ENCODE assay signal across 8 cellular contexts in genomic region chr6:141464490-141464889, GRCh38.
DNase-seq lines count a peak whose midpoint lies in the region; ATAC-seq and TF ChIP-seq lines count a peak whose summit lies in the region.

No MANE protein-coding gene starts in this region.

- H3K23ac ChIP-seq in mesenchymal stem cell (ENCODE audit: low read length in 2 of 2): no peak overlapping the region

- H4K91ac ChIP-seq in mesenchymal stem cell (ENCODE audit: low read length): no peak overlapping the region

- H3K14ac ChIP-seq in mesenchymal stem cell (ENCODE audit: low read length in 2 of 2): no peak overlapping the region

- H3K4me1 ChIP-seq in mesenchymal stem cell (ENCODE audit: control insufficient read depth, insufficient read depth, low read depth, low read length): no peaks in the 10 kb centered on the region
- H3K4me1 ChIP-seq in sigmoid colon: peaks cover 0 to 13% (median 5%) of the 10 kb centered on the region in 4 donors

- no peak for TF ChIP-seq EP300 in sigmoid colon (IDR thresholded peaks at IDR 0.05)

- no peak for TF ChIP-seq POLR2A in sigmoid colon (IDR thresholded peaks at IDR 0.05)

- no peak for TF ChIP-seq CTCF in sigmoid colon (IDR thresholded peaks at IDR 0.05)

- no peaks in the 10 kb centered on the region for H3K9me3 Mint-ChIP-seq in IgD-negative memory B cell

- H2BK12ac ChIP-seq in mesenchymal stem cell (ENCODE audit: low read length in 2 of 2): no peak overlapping the region

- no peak overlapping the region for H3K4me2 ChIP-seq in mesenchymal stem cell (ENCODE audit: low read length, poor library complexity, severe bottlenecking)

- no peak overlapping the region for H2AK5ac ChIP-seq in mesenchymal stem cell (ENCODE audit: low read length, severe bottlenecking)

- 33% methylated on average over 1 of the region's 2 CpGs for WGBS in mesenchymal stem cell
- WGBS in sigmoid colon, 2 donors: 18 to 29% methylated on average over 2 of the region's 2 CpGs

- no peak overlapping the region for H3K18ac ChIP-seq in mesenchymal stem cell (ENCODE audit: low read depth in 1 of 2, low read length in 2 of 2)

- peak overlapping the region in 2 of 3 donors; percentile 7 to 11 for H3K27ac Mint-ChIP-seq in IgD-negative memory B cell

- H4K8ac ChIP-seq in mesenchymal stem cell (ENCODE audit: low read length): no peak overlapping the region

- no peaks in the 10 kb centered on the region for H3K27me3 Mint-ChIP-seq in IgD-negative memory B cell

- ATAC-seq in GM21390 (IDR thresholded peaks at IDR 0.05; ENCODE audit: unreplicated experiment): peak; percentile 69

- H3K4me1 Mint-ChIP-seq in IgD-negative memory B cell: peaks cover 9 to 10% (median 10%) of the 10 kb centered on the region in 3 donors

- H3K36me3 ChIP-seq in mesenchymal stem cell (ENCODE audit: control insufficient read depth in 1 of 2, insufficient read depth in 2 of 2, low read depth in 1 of 2, low read length in 2 of 2) (no peaks in the 10 kb centered on the region), sigmoid colon (no peaks in the 10 kb centered on the region)

- H3K4me3 ChIP-seq in mesenchymal stem cell (ENCODE audit: insufficient read depth in 1 of 2, low read depth in 1 of 2, low read length in 2 of 2) (no peak overlapping the region), sigmoid colon (no peak overlapping the region)

- peak overlapping the region; percentile 95 for H3K9ac ChIP-seq in mesenchymal stem cell (ENCODE audit: low read length)

- H3K79me1 ChIP-seq in mesenchymal stem cell (replicated peaks; ENCODE audit: low read length, poor library complexity, severe bottlenecking): no peaks in the 10 kb centered on the region

- H3K9me3 ChIP-seq in mesenchymal stem cell (ENCODE audit: control insufficient read depth, low read length): no peaks in the 10 kb centered on the region
- no peaks in the 10 kb centered on the region for H3K9me3 ChIP-seq in sigmoid colon

- intact Hi-C loops in sigmoid colon (cut with DNase I): no loop called here

- H2BK5ac ChIP-seq in mesenchymal stem cell (ENCODE audit: low read depth, low read length, poor library complexity, severe bottlenecking): no peak overlapping the region

- H2BK15ac ChIP-seq in mesenchymal stem cell (ENCODE audit: low read depth, poor library complexity, severe bottlenecking): no peak overlapping the region

- H3K27ac ChIP-seq in mesenchymal stem cell (ENCODE audit: low read length, poor library complexity, severe bottlenecking) (no peak overlapping the region), sigmoid colon (no peak overlapping the region)

- DNase-seq in DMS 273 treated with DMSO at 0.1 percent for 48 hours (lab: John Stamatoyannopoulos, UW) (peak; percentile 52), T follicular helper cell (ENCODE audit: low read depth) (peak; percentile 13), mesenchymal stem cell (peak; percentile 74), sigmoid colon (no peak), RPMI8226 (no peak)
- no peak for DNase-seq in activated CD8-positive, alpha-beta memory T cell treated with anti-CD3 and anti-CD28 coated beads, Interleukin-2, amount 50 U/mL, for 4 hours

- H3K27me3 ChIP-seq in mesenchymal stem cell (ENCODE audit: control insufficient read depth in 1 of 2, insufficient read depth in 1 of 2, low read length in 2 of 2) (no peaks in the 10 kb centered on the region), sigmoid colon (no peaks in the 10 kb centered on the region)

- no peak overlapping the region for H2AFZ ChIP-seq in mesenchymal stem cell (ENCODE audit: low read depth, low read length)

- H3K36me3 Mint-ChIP-seq in IgD-negative memory B cell: no peaks in the 10 kb centered on the region

- H2BK120ac ChIP-seq in mesenchymal stem cell (ENCODE audit: low read depth, low read length): no peak overlapping the region

- peak overlapping the region in 1 of 4 donors; percentile 9 for H3K4me3 Mint-ChIP-seq in IgD-negative memory B cell

- H3K4ac ChIP-seq in mesenchymal stem cell (ENCODE audit: low read depth in 1 of 2, low read length in 2 of 2): no peak overlapping the region

Comparison
In these comparisons a context has a peak if more than half of its experiments do, and no peak if none do; other contexts are left out.
1. DNase-seq: peak in DMS 273 treated with DMSO at 0.1 percent for 48 hours (single experiment), T follicular helper cell (single experiment) and mesenchymal stem cell (single experiment); none in activated CD8-positive, alpha-beta memory T cell treated with anti-CD3 and anti-CD28 coated beads, Interleukin-2, amount 50 U/mL, for 4 hours (single experiment), sigmoid colon (single experiment) and RPMI8226 (single experiment).